In genomic region chr5:62489471-62489870, GRCh38 we compare ENCODE assay signal across 23 cellular contexts.
"Had no signal": no experiment of that assay in that cellular context is flagged by ENCODE, and none has a peak within 500 bp of the region (broad histone marks: within the 10 kb centered on the region; RNA-seq: fewer than 3 reads in every experiment).

No MANE protein-coding gene starts in this region.

- H3K27ac Mint-ChIP-seq: activated naive CD4-positive, alpha-beta T cell treated with anti-CD3 and anti-CD28 coated beads, Interleukin-2, amount 50 U/mL, for 24 hours; neural progenitor cell; stimulated activated effector memory CD8-positive, alpha-beta T cell treated with anti-CD3 and anti-CD28 coated beads, Interleukin-12 subunit alpha, Interleukin-12 subunit beta, amount 100 ng/mL, for 72 hours had no signal

- H3K4me1 ChIP-seq: esophagus squamous epithelium, left lung, neural progenitor cell, psoas muscle, right lobe of liver, stomach, vagina had no signal

- H3K4me3 Mint-ChIP-seq: activated naive CD4-positive, alpha-beta T cell treated with anti-CD3 and anti-CD28 coated beads, Interleukin-2, amount 50 U/mL, for 24 hours; naive B cell; neural progenitor cell; stimulated activated effector memory CD8-positive, alpha-beta T cell treated with anti-CD3 and anti-CD28 coated beads, Interleukin-12 subunit alpha, Interleukin-12 subunit beta, amount 100 ng/mL, for 72 hours had no signal

- H3K27me3 Mint-ChIP-seq: activated naive CD4-positive, alpha-beta T cell treated with anti-CD3 and anti-CD28 coated beads, Interleukin-2, amount 50 U/mL, for 24 hours; naive B cell had no signal

- H3K4me2 ChIP-seq: neural progenitor cell had no signal

- ATAC-seq: left lung; mucosa of descending colon; psoas muscle; right lobe of liver; stimulated activated effector memory CD8-positive, alpha-beta T cell treated with anti-CD3 and anti-CD28 coated beads, Interleukin-12 subunit alpha, Interleukin-12 subunit beta, amount 100 ng/mL, for 72 hours had no signal

- H2AFZ ChIP-seq: neural progenitor cell had no signal

- H3K9me3 ChIP-seq: esophagus squamous epithelium, left lung, mucosa of descending colon, psoas muscle, right lobe of liver, stomach, vagina had no signal

- H3K4me1 Mint-ChIP-seq: activated naive CD4-positive, alpha-beta T cell treated with anti-CD3 and anti-CD28 coated beads, Interleukin-2, amount 50 U/mL, for 24 hours; neural progenitor cell; stimulated activated effector memory CD8-positive, alpha-beta T cell treated with anti-CD3 and anti-CD28 coated beads, Interleukin-12 subunit alpha, Interleukin-12 subunit beta, amount 100 ng/mL, for 72 hours had no signal

- H3K27ac ChIP-seq: esophagus squamous epithelium, left lung, neural progenitor cell, psoas muscle, right lobe of liver, stomach, vagina, VCaP had no signal

- H3K27me3 ChIP-seq: esophagus squamous epithelium, left lung, neural progenitor cell, right lobe of liver, stomach, vagina had no signal

- H3K4me3 ChIP-seq: esophagus squamous epithelium, left lung, mucosa of descending colon, neural progenitor cell, psoas muscle, right lobe of liver, stomach, vagina had no signal

- H3K9me3 Mint-ChIP-seq: activated naive CD4-positive, alpha-beta T cell treated with anti-CD3 and anti-CD28 coated beads, Interleukin-2, amount 50 U/mL, for 24 hours; naive B cell; neural progenitor cell; stimulated activated effector memory CD8-positive, alpha-beta T cell treated with anti-CD3 and anti-CD28 coated beads, Interleukin-12 subunit alpha, Interleukin-12 subunit beta, amount 100 ng/mL, for 72 hours had no signal

- DNase-seq: activated CD4-positive, alpha-beta T cell treated with anti-CD3 and anti-CD28 coated beads, Interleukin-2, amount 50 U/mL, for 1 hour; activated CD4-positive, CD25-positive, alpha-beta regulatory T cell treated with anti-CD3 and anti-CD28 coated beads, Interleukin-2, amount 50 U/mL, for 72 hours; activated CD8-positive, alpha-beta memory T cell treated with anti-CD3 and anti-CD28 coated beads for 24 hours; activated CD8-positive, alpha-beta memory T cell treated with anti-CD3 and anti-CD28 coated beads, Interleukin-2, amount 50 U/mL, for 48 hours; activated effector memory CD4-positive, alpha-beta T cell treated with Interleukin-2 at 50 U/mL for 16 hours; activated T-cell treated with anti-CD3 and anti-CD28 coated beads, Interleukin-2, amount 50 U/mL, for 48 hours; cerebellar nuclear complex; effector CD4-positive, alpha-beta T cell; esophagus squamous epithelium; left lung; mucosa of descending colon; naive B cell; psoas muscle; right lobe of liver; stimulated activated CD4-positive, alpha-beta T cell treated with anti-CD3 and anti-CD28 coated beads, Interleukin-4, amount 100 ng/mL, for 24 hours; stomach; T-helper 2 cell; trophoblast cell had no signal
